In genomic region chr7:148821422-148821821, GRCh38 we compare ENCODE assay signal across 15 cellular contexts.
DNase-seq lines count a peak whose midpoint lies in the region; ATAC-seq and TF ChIP-seq lines count a peak whose summit lies in the region.
"Had no signal": no experiment of that assay in that cellular context is flagged by ENCODE, and none has a peak within 500 bp of the region (broad histone marks: within the 10 kb centered on the region; RNA-seq: fewer than 3 reads in every experiment).

No MANE protein-coding gene starts in this region.

- no peaks in the 10 kb centered on the region for H3K27me3 Mint-ChIP-seq in activated T-helper 1 cell treated with anti-CD3 and anti-CD28 coated beads, Interleukin-12 subunit alpha, Interleukin-12 subunit beta, Interleukin-2, Interleukin-4 antibody, amounts not matched to agents 30 ng/mL and 10 ng/mL and 1 ng/mL, durations not matched to agents 14 hours and 24 hours and 36 hours (ENCODE audit: insufficient read depth)
- H3K27me3 Mint-ChIP-seq in natural killer cell (ENCODE audit: low read depth in 2 of 2): no peaks in the 10 kb centered on the region
- H3K27me3 Mint-ChIP-seq: CD4-positive, alpha-beta memory T cell had no signal

- in situ Hi-C loops in IMR-90 (cut with MboI; ENCODE audit: low sequenced_read_pairs): no loop called here

- no peaks in the 10 kb centered on the region for H4K20me1 ChIP-seq in IMR-90 (ENCODE audit: insufficient read depth, low read length)

- no peak overlapping the region for H4K91ac ChIP-seq in IMR-90 (ENCODE audit: insufficient read depth, low read depth, low read length)

- no peak for TF ChIP-seq RAD21 in IMR-90 (IDR thresholded peaks at IDR 0.05; ENCODE audit: low read length)

- POLR2A ChIA-PET in IMR-90 (lab: Charles Lee; ENCODE audit: unreplicated experiment): interaction anchor here (0.6 kb wide), 1 partner anchor 123 kb away, joined by 13 read pairs; the partner anchor contains the start of gene CUL1

- H4K5ac ChIP-seq in IMR-90 (ENCODE audit: low read depth, low read length): no peak overlapping the region

- H3K27me3 ChIP-seq in IMR-90 (ENCODE audit: control insufficient read depth, insufficient read depth, low read length): no peaks in the 10 kb centered on the region
- H3K27me3 ChIP-seq in neutrophil: no peaks in the 10 kb centered on the region
- H3K27me3 ChIP-seq in WERI-Rb-1 (ENCODE audit: insufficient read depth, low read depth, severe bottlenecking): no peaks in the 10 kb centered on the region

- no peak overlapping the region for H2BK15ac ChIP-seq in IMR-90 (ENCODE audit: low read depth, low read length)

- H3K56ac ChIP-seq in IMR-90 (ENCODE audit: extremely low read depth, insufficient read depth, low read length): no peak overlapping the region

- H3K4me3 Mint-ChIP-seq in activated T-helper 1 cell treated with anti-CD3 and anti-CD28 coated beads, Interleukin-12 subunit alpha, Interleukin-12 subunit beta, Interleukin-2, Interleukin-4 antibody, amounts not matched to agents 30 ng/mL and 10 ng/mL and 1 ng/mL, durations not matched to agents 14 hours and 24 hours and 36 hours: no peak overlapping the region
- H3K4me3 Mint-ChIP-seq in natural killer cell: no peak overlapping the region
- H3K4me3 Mint-ChIP-seq: CD4-positive, alpha-beta memory T cell; GM23338 had no signal

- H3K4me1 ChIP-seq in IMR-90 (ENCODE audit: control insufficient read depth, insufficient read depth, low read length) (peaks cover 4% of the 10 kb centered on the region), neutrophil (ENCODE audit: control insufficient read depth in 1 of 2, insufficient read depth in 1 of 2, low read depth in 1 of 2, low read length in 1 of 2) (peaks cover 13 to 17% of the 10 kb centered on the region in 2 experiments), mucosa of descending colon (ENCODE audit: low read depth) (no peaks in the 10 kb centered on the region)
- H3K4me1 ChIP-seq: Caco-2, HAP-1 had no signal

- TF ChIP-seq CTCF in IMR-90 (conservative IDR thresholded peaks at IDR 0.05; ENCODE audit: low read depth, low read length) (no peak), neutrophil (IDR thresholded peaks at IDR 0.05) (no peak), WERI-Rb-1 (IDR thresholded peaks at IDR 0.05; ENCODE audit: low read depth, low read length) (no peak), natural killer cell (IDR thresholded peaks at IDR 0.05) (no peak), mucosa of descending colon (IDR thresholded peaks at IDR 0.05) (no peak)

- H3K36me3 ChIP-seq in IMR-90 (ENCODE audit: control insufficient read depth, insufficient read depth, low read length) (peaks cover 7% of the 10 kb centered on the region), neutrophil (peaks cover 32% of the 10 kb centered on the region), WERI-Rb-1 (peaks cover 80% of the 10 kb centered on the region), mucosa of descending colon (ENCODE audit: low read depth) (no peaks in the 10 kb centered on the region)

- no CpG with 5 or more reads among the region's 2 CpGs for WGBS in IMR-90 (ENCODE audit: extremely low coverage in 2 of 2, insufficient read length in 1 of 2), 2 experiments

- intact Hi-C loops in IMR-90 (cut with micrococcal nuclease) (loop anchor here (5.0 kb wide), 1 partner anchor 121 kb away; no protein-coding TSS in a partner anchor), natural killer cell (cut with micrococcal nuclease) (no loop called here), mucosa of descending colon (cut with DNase I, micrococcal nuclease) (no loop called here)
- intact Hi-C loops in activated T-helper 1 cell treated with anti-CD3 and anti-CD28 coated beads, Interleukin-12 subunit alpha, Interleukin-12 subunit beta, Interleukin-2, Interleukin-4 antibody, amounts not matched to agents 30 ng/mL and 10 ng/mL and 1 ng/mL, durations not matched to agents 14 hours and 24 hours and 36 hours (cut with micrococcal nuclease): no loop called here

- dilution Hi-C loops in IMR-90 (cut with HindIII; ENCODE audit: low sequenced_read_pairs, unreplicated experiment): no loop called here

- no peak overlapping the region for H3K9ac ChIP-seq in IMR-90 (ENCODE audit: low read depth, low read length)

- H2AK9ac ChIP-seq in IMR-90 (replicated peaks; ENCODE audit: low read depth, low read length, poor library complexity): no peak overlapping the region

- DNase-seq in IMR-90 (no peak), WERI-Rb-1 (no peak), natural killer cell (no peak), mucosa of descending colon (no peak), glomerular visceral epithelial cell (ENCODE audit: extremely low spot score) (no peak)
- no peak for DNase-seq in activated T-helper 1 cell treated with anti-CD3 and anti-CD28 coated beads, Interleukin-12 subunit alpha, Interleukin-12 subunit beta, Interleukin-2, Interleukin-4 antibody, amounts not matched to agents 30 ng/mL and 10 ng/mL and 1 ng/mL, durations not matched to agents 14 hours and 24 hours and 36 hours (ENCODE audit: low spot score)
- DNase-seq: C1 segment of cervical spinal cord; Caco-2; CD4-positive, alpha-beta memory T cell; DMS153; EL; GF-D8 had no signal

- H3K9me1 ChIP-seq in IMR-90 (ENCODE audit: insufficient read depth, low read length): peaks cover 12% of the 10 kb centered on the region

- no peak overlapping the region for H3K14ac ChIP-seq in IMR-90 (replicated peaks; ENCODE audit: low read depth, low read length)

- no peak overlapping the region for H3K4me3 ChIP-seq in IMR-90 (ENCODE audit: insufficient read depth, low read depth, low read length)
- no peak overlapping the region for H3K4me3 ChIP-seq in neutrophil (ENCODE audit: low read depth in 1 of 2, low read length in 1 of 2)
- H3K4me3 ChIP-seq in WERI-Rb-1 (ENCODE audit: low read depth, low read length): no peak overlapping the region
- H3K4me3 ChIP-seq in mucosa of descending colon: no peak overlapping the region
- H3K4me3 ChIP-seq: GM23338, HAP-1 had no signal

- H3K4me2 ChIP-seq in IMR-90 (ENCODE audit: low read depth, low read length): no peak overlapping the region
- H3K4me2 ChIP-seq: GM23338 had no signal

- no peak overlapping the region for H2BK5ac ChIP-seq in IMR-90 (ENCODE audit: low read depth, low read length, poor library complexity, severe bottlenecking)

- peak overlapping the region; percentile 59; the same call in 1 of the 2 replicates for H3K23ac ChIP-seq in IMR-90 (ENCODE audit: low read depth, low read length)

- no peak overlapping the region for H2BK120ac ChIP-seq in IMR-90 (ENCODE audit: low read depth, low read length)

- no peak for TF ChIP-seq POLR2A in IMR-90 (IDR thresholded peaks at IDR 0.05; ENCODE audit: low read depth, low read length)

- H4K8ac ChIP-seq in IMR-90 (ENCODE audit: low read depth in 2 of 2, low read length in 2 of 2): no peak overlapping the region

- peaks cover 51% of the 10 kb centered on the region for H3K36me3 Mint-ChIP-seq in activated T-helper 1 cell treated with anti-CD3 and anti-CD28 coated beads, Interleukin-12 subunit alpha, Interleukin-12 subunit beta, Interleukin-2, Interleukin-4 antibody, amounts not matched to agents 30 ng/mL and 10 ng/mL and 1 ng/mL, durations not matched to agents 14 hours and 24 hours and 36 hours (ENCODE audit: low read depth)
- H3K36me3 Mint-ChIP-seq in natural killer cell: peaks cover 7% of the 10 kb centered on the region

- BruUV-seq in IMR-90 (replicated peaks; lab: Mats Ljungman, UMichigan): no TSS peak

- no peaks in the 10 kb centered on the region for H3K9me3 Mint-ChIP-seq in activated T-helper 1 cell treated with anti-CD3 and anti-CD28 coated beads, Interleukin-12 subunit alpha, Interleukin-12 subunit beta, Interleukin-2, Interleukin-4 antibody, amounts not matched to agents 30 ng/mL and 10 ng/mL and 1 ng/mL, durations not matched to agents 14 hours and 24 hours and 36 hours
- H3K9me3 Mint-ChIP-seq in natural killer cell: no peaks in the 10 kb centered on the region
- H3K9me3 Mint-ChIP-seq: CD4-positive, alpha-beta memory T cell; GM23338 had no signal

- H3K4ac ChIP-seq in IMR-90 (ENCODE audit: low read depth, low read length): no peak overlapping the region; the same call in 1 of the 2 replicates

- ATAC-seq in IMR-90 (ENCODE audit: low read depth) (no peak), natural killer cell (no peak), mucosa of descending colon (no peak)
- ATAC-seq: GM23338 had no signal

- H3K4me1 Mint-ChIP-seq in activated T-helper 1 cell treated with anti-CD3 and anti-CD28 coated beads, Interleukin-12 subunit alpha, Interleukin-12 subunit beta, Interleukin-2, Interleukin-4 antibody, amounts not matched to agents 30 ng/mL and 10 ng/mL and 1 ng/mL, durations not matched to agents 14 hours and 24 hours and 36 hours (ENCODE audit: low read depth): peaks cover 6% of the 10 kb centered on the region
- no peaks in the 10 kb centered on the region for H3K4me1 Mint-ChIP-seq in natural killer cell

- H2AFZ ChIP-seq in IMR-90 (replicated peaks; ENCODE audit: low read length, poor library complexity): no peak overlapping the region
- H2AFZ ChIP-seq: GM23338 had no signal

- H3K27ac Mint-ChIP-seq in activated T-helper 1 cell treated with anti-CD3 and anti-CD28 coated beads, Interleukin-12 subunit alpha, Interleukin-12 subunit beta, Interleukin-2, Interleukin-4 antibody, amounts not matched to agents 30 ng/mL and 10 ng/mL and 1 ng/mL, durations not matched to agents 14 hours and 24 hours and 36 hours: peak overlapping the region; percentile 7
- no peak overlapping the region for H3K27ac Mint-ChIP-seq in natural killer cell
- H3K27ac Mint-ChIP-seq: CD4-positive, alpha-beta memory T cell had no signal

- H3K79me1 ChIP-seq in IMR-90 (ENCODE audit: low read depth in 1 of 2, low read length in 2 of 2): peaks cover 11 to 15% of the 10 kb centered on the region in 2 experiments

- H2BK20ac ChIP-seq in IMR-90 (ENCODE audit: low read depth, low read length): no peak overlapping the region

- H3K9me3 ChIP-seq in IMR-90 (ENCODE audit: control insufficient read depth, insufficient read depth, low read length) (no peaks in the 10 kb centered on the region), neutrophil (no peaks in the 10 kb centered on the region), WERI-Rb-1 (ENCODE audit: severe bottlenecking) (no peaks in the 10 kb centered on the region), mucosa of descending colon (no peaks in the 10 kb centered on the region)
- H3K9me3 ChIP-seq: Caco-2, HAP-1 had no signal

- H3K18ac ChIP-seq in IMR-90 (ENCODE audit: low read depth, low read length): no peak overlapping the region

- CTCF ChIA-PET in IMR-90 (lab: Yijun Ruan, JAX): interaction anchor here (0.9 kb wide), 1 partner anchor 64 kb away, joined by 3 read pairs; no protein-coding TSS in a partner anchor

- no peak overlapping the region for H2AK5ac ChIP-seq in IMR-90 (ENCODE audit: low read depth, low read length)

- H3K27ac ChIP-seq in IMR-90 (ENCODE audit: insufficient read depth, low read length) (no peak overlapping the region), neutrophil (peak overlapping the region; percentile 2), WERI-Rb-1 (no peak overlapping the region)

TF ChIP-seq in IMR-90, 13 proteins besides CTCF, POLR2A, EP300 and RAD21 (continues in another document):
- no peak for TF ChIP-seq NFE2L2 (IDR thresholded peaks at IDR 0.05; ENCODE audit: low read depth, low read length)
